In the genomic region with DNA sequence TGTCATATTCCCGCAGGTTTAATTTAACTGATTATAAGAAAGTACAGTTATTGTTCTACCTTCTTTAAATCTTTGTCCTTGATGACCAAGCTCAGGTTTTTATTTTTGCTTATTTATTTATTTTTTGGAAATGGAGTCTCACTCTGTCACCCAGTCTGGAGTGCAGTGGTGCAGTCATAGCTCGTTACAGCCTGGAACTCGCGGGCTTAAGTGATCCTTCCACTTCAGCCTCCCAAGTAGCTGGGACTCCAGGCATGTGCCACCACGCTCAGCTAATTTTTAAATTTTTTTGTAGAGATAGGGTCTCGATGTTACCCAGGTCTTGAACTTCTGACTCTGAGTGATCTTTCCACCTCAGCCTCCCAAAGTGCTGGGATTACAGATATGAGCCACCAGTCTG, we compare ENCODE assay signal across 25 cellular contexts. TPM values are rescaled to one million over a fixed set of nuclear protein-coding genes. Genes with fewer than 3 reads are reported as not detected.
DNase-seq lines count a peak whose midpoint lies in the region; ATAC-seq and TF ChIP-seq lines count a peak whose summit lies in the region.
"Had no signal": no experiment of that assay in that cellular context is flagged by ENCODE, and none has a peak within 500 bp of the region (broad histone marks: within the 10 kb centered on the region; RNA-seq: fewer than 3 reads in every experiment).

No MANE protein-coding gene starts in this region.

- no peak overlapping the region for H3K4me3 ChIP-seq in Loucy (ENCODE audit: low read length, poor library complexity, severe bottlenecking)
- no peak overlapping the region for H3K4me3 ChIP-seq in subcutaneous abdominal adipose tissue (ENCODE audit: low read depth in 1 of 5, low read length in 5 of 5)
- H3K4me3 ChIP-seq: BLaER1, tibial nerve had no signal

- H3K36me3 ChIP-seq in Loucy (ENCODE audit: insufficient read depth, low read length) (no peaks in the 10 kb centered on the region), subcutaneous abdominal adipose tissue (ENCODE audit: control insufficient read depth in 5 of 5, insufficient read depth in 5 of 5, low read length in 5 of 5) (no peaks in the 10 kb centered on the region)
- H3K36me3 ChIP-seq: BLaER1, tibial nerve had no signal

- peak overlapping the region; percentile 46 for H3K27ac Mint-ChIP-seq in activated T-cell treated with anti-CD3 and anti-CD28 coated beads, Interleukin-2, amount 50 U/mL, for 72 hours
- H3K27ac Mint-ChIP-seq in activated naive CD8-positive, alpha-beta T cell treated with anti-CD3 and anti-CD28 coated beads, Interleukin-2, amount 50 U/mL, for 24 hours, result peak overlapping the region; percentile 6
- H3K27ac Mint-ChIP-seq: activated T-helper 2 cell treated with anti-CD3 and anti-CD28 coated beads, Interferon-gamma antibody, Interleukin-2, Interleukin-4, amounts not matched to agents 10 μg/mL and 5 μg/mL and 100 μg/mL, durations not matched to agents 14 hours and 24 hours and 36 hours; nephron progenitor cell; WTC11 had no signal

- peak overlapping the region; percentile 31 for H3K4me3 Mint-ChIP-seq in activated T-cell treated with anti-CD3 and anti-CD28 coated beads, Interleukin-2, amount 50 U/mL, for 72 hours
- H3K4me3 Mint-ChIP-seq in activated T-cell treated with anti-CD3 and anti-CD28 coated beads, Interleukin-2, amount 50 U/mL, for 4 hours, result no peak overlapping the region
- H3K4me3 Mint-ChIP-seq in activated naive CD8-positive, alpha-beta T cell treated with anti-CD3 and anti-CD28 coated beads, Interleukin-2, amount 50 U/mL, for 24 hours, result no peak overlapping the region
- H3K4me3 Mint-ChIP-seq: nephron progenitor cell, WTC11 had no signal

- H3K27me3 Mint-ChIP-seq in activated T-cell treated with anti-CD3 and anti-CD28 coated beads, Interleukin-2, amount 50 U/mL, for 72 hours (ENCODE audit: low read depth), result no peaks in the 10 kb centered on the region
- H3K27me3 Mint-ChIP-seq in activated T-cell treated with anti-CD3 and anti-CD28 coated beads, Interleukin-2, amount 50 U/mL, for 4 hours (ENCODE audit: low read depth), result no peaks in the 10 kb centered on the region
- no peaks in the 10 kb centered on the region for H3K27me3 Mint-ChIP-seq in activated naive CD8-positive, alpha-beta T cell treated with anti-CD3 and anti-CD28 coated beads, Interleukin-2, amount 50 U/mL, for 24 hours

- no peak overlapping the region for H2AFZ ChIP-seq in Loucy (ENCODE audit: low read length)

- no peak for DNase-seq in activated T-cell treated with anti-CD3 and anti-CD28 coated beads, Interleukin-2, amount 50 U/mL, for 72 hours
- no peak for DNase-seq in activated T-cell treated with anti-CD3 and anti-CD28 coated beads, Interleukin-2, amount 50 U/mL, for 4 hours
- DNase-seq in activated naive CD8-positive, alpha-beta T cell treated with anti-CD3 and anti-CD28 coated beads, Interleukin-2, amount 50 U/mL, for 24 hours, result no peak
- DNase-seq in middle frontal gyrus (ENCODE audit: extremely low spot score, low spot score), result no peak
- DNase-seq: cortex of kidney; effector memory CD4-positive, alpha-beta T cell; immature natural killer cell; left cardiac atrium; mammary epithelial cell; NCI-H1092; NCI-H187 treated with DMSO at 0.1 percent for 48 hours; NCI-H2227 treated with DMSO at 0.1 percent for 48 hours; NCI-H526 treated with DMSO at 0.1 percent for 48 hours; nephron progenitor cell; SIG-M5; stimulated activated CD4-positive, alpha-beta T cell treated with anti-CD3 and anti-CD28 coated beads, Interleukin-4, amount 100 ng/mL, for 24 hours; T-helper 9 cell had no signal

- H3K9me2 ChIP-seq in Loucy (replicated peaks; ENCODE audit: low read depth, low read length), result no peaks in the 10 kb centered on the region

- H3K4me2 ChIP-seq in Loucy (ENCODE audit: low read depth, low read length, poor library complexity, severe bottlenecking), result peak overlapping the region; percentile 39
- H3K4me2 ChIP-seq: BLaER1 had no signal

- H3F3A ChIP-seq in Loucy (ENCODE audit: low read depth), result peaks cover 5% of the 10 kb centered on the region; the same call in 1 of the 2 replicates

- H3K9me3 Mint-ChIP-seq in activated T-cell treated with anti-CD3 and anti-CD28 coated beads, Interleukin-2, amount 50 U/mL, for 72 hours, result no peaks in the 10 kb centered on the region
- H3K9me3 Mint-ChIP-seq in activated T-cell treated with anti-CD3 and anti-CD28 coated beads, Interleukin-2, amount 50 U/mL, for 4 hours, result no peaks in the 10 kb centered on the region
- no peaks in the 10 kb centered on the region for H3K9me3 Mint-ChIP-seq in activated naive CD8-positive, alpha-beta T cell treated with anti-CD3 and anti-CD28 coated beads, Interleukin-2, amount 50 U/mL, for 24 hours
- H3K9me3 Mint-ChIP-seq: activated T-helper 2 cell treated with anti-CD3 and anti-CD28 coated beads, Interferon-gamma antibody, Interleukin-2, Interleukin-4, amounts not matched to agents 10 μg/mL and 5 μg/mL and 100 μg/mL, durations not matched to agents 14 hours and 24 hours and 36 hours; immature natural killer cell; nephron progenitor cell; WTC11 had no signal

- H3K4me1 Mint-ChIP-seq in activated T-cell treated with anti-CD3 and anti-CD28 coated beads, Interleukin-2, amount 50 U/mL, for 72 hours (ENCODE audit: low read depth), result peaks cover 97% of the 10 kb centered on the region
- peaks cover 92% of the 10 kb centered on the region for H3K4me1 Mint-ChIP-seq in activated T-cell treated with anti-CD3 and anti-CD28 coated beads, Interleukin-2, amount 50 U/mL, for 4 hours (ENCODE audit: low read depth)
- peaks cover 94% of the 10 kb centered on the region for H3K4me1 Mint-ChIP-seq in activated naive CD8-positive, alpha-beta T cell treated with anti-CD3 and anti-CD28 coated beads, Interleukin-2, amount 50 U/mL, for 24 hours

- H3K36me3 Mint-ChIP-seq in activated T-cell treated with anti-CD3 and anti-CD28 coated beads, Interleukin-2, amount 50 U/mL, for 72 hours (ENCODE audit: insufficient read depth in 2 of 2), result no peaks in the 10 kb centered on the region
- no peaks in the 10 kb centered on the region for H3K36me3 Mint-ChIP-seq in activated T-cell treated with anti-CD3 and anti-CD28 coated beads, Interleukin-2, amount 50 U/mL, for 4 hours (ENCODE audit: insufficient read depth)
- H3K36me3 Mint-ChIP-seq in activated naive CD8-positive, alpha-beta T cell treated with anti-CD3 and anti-CD28 coated beads, Interleukin-2, amount 50 U/mL, for 24 hours (ENCODE audit: low read depth), result no peaks in the 10 kb centered on the region
- H3K36me3 Mint-ChIP-seq: immature natural killer cell, WTC11 had no signal

- ATAC-seq in activated T-cell treated with anti-CD3 and anti-CD28 coated beads, Interleukin-2, amount 50 U/mL, for 72 hours (replicated peaks in 1 of 2), result no peak
- no peak for ATAC-seq in activated T-cell treated with anti-CD3 and anti-CD28 coated beads, Interleukin-2, amount 50 U/mL, for 4 hours
- ATAC-seq in activated naive CD8-positive, alpha-beta T cell treated with anti-CD3 and anti-CD28 coated beads, Interleukin-2, amount 50 U/mL, for 24 hours, result no peak
- ATAC-seq in GM21390 (IDR thresholded peaks at IDR 0.05; ENCODE audit: unreplicated experiment) (no peak), GM18873 (IDR thresholded peaks at IDR 0.05; ENCODE audit: low FRiP score, unreplicated experiment) (no peak)
- ATAC-seq: left cardiac atrium, WTC11 had no signal

- peak overlapping the region; percentile 100 for H3K27ac ChIP-seq in subcutaneous abdominal adipose tissue (ENCODE audit: low read depth, low read length)
- H3K27ac ChIP-seq: BLaER1, tibial nerve had no signal

- no peaks in the 10 kb centered on the region for H3K27me3 ChIP-seq in Loucy (ENCODE audit: insufficient read depth, low read length, poor library complexity, severe bottlenecking)
- H3K27me3 ChIP-seq in subcutaneous abdominal adipose tissue (ENCODE audit: control insufficient read depth in 5 of 5, insufficient read depth in 4 of 5, low read length in 5 of 5), result no peaks in the 10 kb centered on the region
- H3K27me3 ChIP-seq: BLaER1, tibial nerve had no signal

- peaks cover 100% of the 10 kb centered on the region for H3K79me2 ChIP-seq in Loucy (ENCODE audit: insufficient read depth, low read length)

- H4K20me1 ChIP-seq in Loucy (ENCODE audit: insufficient read depth, low read length, poor library complexity, severe bottlenecking), result peaks cover 99% of the 10 kb centered on the region

- H3K9ac ChIP-seq in Loucy (ENCODE audit: low read depth, low read length, poor library complexity, severe bottlenecking), result no peak overlapping the region
- H3K9ac ChIP-seq in subcutaneous abdominal adipose tissue (ENCODE audit: low read length in 5 of 5), result peak overlapping the region in 1 of 5 donors; percentile 16
- H3K9ac ChIP-seq: BLaER1 had no signal

- H3K4me1 ChIP-seq in Loucy (ENCODE audit: insufficient read depth, low read length, poor library complexity, severe bottlenecking), result peaks cover 69% of the 10 kb centered on the region
- H3K4me1 ChIP-seq in subcutaneous abdominal adipose tissue (ENCODE audit: control insufficient read depth in 5 of 5, insufficient read depth in 5 of 5, low read length in 5 of 5), result peaks cover 0 to 80% (median 69%) of the 10 kb centered on the region in 5 donors

- H3K9me3 ChIP-seq in Loucy (ENCODE audit: insufficient read depth, low read depth, low read length), result no peaks in the 10 kb centered on the region
- no peaks in the 10 kb centered on the region for H3K9me3 ChIP-seq in subcutaneous abdominal adipose tissue (ENCODE audit: control insufficient read depth in 5 of 5, low read length in 5 of 5)
- H3K9me3 ChIP-seq: BLaER1, tibial nerve had no signal

- TF ChIP-seq CTCF in Loucy (conservative IDR thresholded peaks at IDR 0.05; ENCODE audit: low read length), result no peak

RNA-seq across cellular contexts. Expression of gene USP3, which starts 8.9 kb away (rescaled TPM):
- total RNA-seq in activated T-cell treated with anti-CD3 and anti-CD28 coated beads, Interleukin-2, amount 50 U/mL, for 72 hours, result 10 to 100 TPM; 66.5 to 78.0 TPM
- total RNA-seq in activated T-cell treated with anti-CD3 and anti-CD28 coated beads, Interleukin-2, amount 50 U/mL, for 4 hours, result 10 to 100 TPM; 34.2 to 40.9 (median 35.5) TPM

Comparison
In these comparisons a context has a peak if more than half of its experiments do, and no peak if none do; other contexts are left out.
1. H3K4me3 Mint-ChIP-seq: peak in activated T-cell treated with anti-CD3 and anti-CD28 coated beads, Interleukin-2, amount 50 U/mL, for 72 hours (2 of 2); none in activated T-cell treated with anti-CD3 and anti-CD28 coated beads, Interleukin-2, amount 50 U/mL, for 4 hours (single experiment) and activated naive CD8-positive, alpha-beta T cell treated with anti-CD3 and anti-CD28 coated beads, Interleukin-2, amount 50 U/mL, for 24 hours (single experiment).